11 cellular contexts compared by ENCODE assay signal in the genomic region with DNA sequence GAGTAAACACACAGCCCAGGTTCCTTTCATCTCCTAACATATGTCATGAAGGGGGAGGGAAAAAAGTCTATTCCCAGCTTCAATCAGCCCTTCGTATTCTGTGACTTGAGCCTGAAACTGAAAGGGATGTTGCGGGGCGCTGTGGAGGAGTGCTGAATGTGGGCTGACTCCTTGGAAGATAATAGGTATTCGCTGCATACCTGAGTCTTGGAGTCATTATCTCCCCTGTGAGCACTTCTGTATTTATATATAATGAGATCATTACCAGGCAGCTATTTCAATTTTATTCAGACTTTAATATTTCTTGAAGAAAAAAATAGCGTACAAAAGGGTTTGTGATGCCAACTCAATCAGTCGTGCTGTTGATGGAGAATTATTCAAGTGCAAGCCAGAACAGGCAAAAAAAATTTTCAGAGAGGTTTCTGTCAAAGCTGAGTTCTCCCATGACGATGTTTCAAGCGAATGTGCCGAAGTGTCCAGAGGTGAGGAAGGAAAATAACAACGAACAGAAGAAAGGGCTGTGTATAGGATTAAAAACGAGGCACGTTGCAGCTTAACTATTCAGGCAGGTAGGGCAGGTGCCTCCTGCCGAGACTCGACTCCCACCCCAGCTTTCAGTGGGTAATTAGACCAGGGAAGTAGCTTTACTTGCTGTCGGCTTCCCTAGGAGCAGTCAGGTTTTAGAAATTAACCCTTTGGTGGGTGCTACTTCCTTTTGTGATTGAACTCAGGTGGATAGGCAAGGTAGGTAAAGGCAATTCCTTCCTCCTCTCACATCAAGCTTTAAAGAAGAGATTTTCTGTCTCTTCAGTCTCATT.
DNase-seq lines count a peak whose midpoint lies in the region; ATAC-seq, FAIRE-seq and TF ChIP-seq lines count a peak whose summit lies in the region.
"Had no signal": no experiment of that assay in that cellular context is flagged by ENCODE, and none has a peak within 500 bp of the region (broad histone marks: within the 10 kb centered on the region; RNA-seq: fewer than 3 reads in every experiment).

No MANE protein-coding gene starts in this region.

- H3K27me3 ChIP-seq in H9 (ENCODE audit: insufficient read depth, low read length) (no peaks in the 10 kb centered on the region), parathyroid adenoma (ENCODE audit: control insufficient read depth, insufficient read depth, low read length) (no peaks in the 10 kb centered on the region)
- H3K27me3 ChIP-seq: pancreas had no signal

- H3K36me3 ChIP-seq in parathyroid adenoma (ENCODE audit: control insufficient read depth, insufficient read depth, low read length) = no peaks in the 10 kb centered on the region
- H3K36me3 ChIP-seq: pancreas had no signal

- H3K4ac ChIP-seq in H9 (ENCODE audit: low read depth, low read length) = no peak overlapping the region

- 0 out of 2 replicates have a peak, but pooled peaks cover 3% of the 10 kb centered on the region for H3K4me1 ChIP-seq in H9 (ENCODE audit: insufficient read depth, low read length)
- H3K4me1 ChIP-seq in parathyroid adenoma = no peaks in the 10 kb centered on the region
- H3K4me1 ChIP-seq: pancreas had no signal

- H3K23me2 ChIP-seq in H9 (ENCODE audit: insufficient read length, low read depth, low read length, poor library complexity, severe bottlenecking) = peaks cover 4% of the 10 kb centered on the region

- H3K4me2 ChIP-seq in H9 (ENCODE audit: insufficient read depth, insufficient read length, low read length) = peak overlapping the region; percentile 91
- peak overlapping the region; percentile 72 for H3K4me2 ChIP-seq in parathyroid adenoma (ENCODE audit: low read length)

- DNase-seq in H9 = peak; percentile 46
- DNase-seq in NCI-H345 treated with DMSO at 0.1 percent for 48 hours (lab: John Stamatoyannopoulos, UW; ENCODE audit: unreplicated experiment) = peak; percentile 56
- DNase-seq in epithelial cell of proximal tubule (ENCODE audit: low read depth) = no peak
- DNase-seq in activated T-cell treated with anti-CD3 and anti-CD28 coated beads, Interleukin-2, amount 50 U/mL, for 72 hours = no peak
- no peak for DNase-seq in SHP77 (lab: John Stamatoyannopoulos, UW)
- DNase-seq in GM12892 (ENCODE audit: insufficient read length) = no peak
- no peak for DNase-seq in COLO668 (lab: John Stamatoyannopoulos, UW; ENCODE audit: unreplicated experiment)
- DNase-seq: left cardiac atrium, NCI-H526 treated with DMSO at 0.1 percent for 48 hours, pancreas had no signal

- H3K79me2 ChIP-seq in H9 (ENCODE audit: insufficient read depth, low read length) (no peaks in the 10 kb centered on the region), parathyroid adenoma (no peaks in the 10 kb centered on the region)

- H4K8ac ChIP-seq in H9 (replicated peaks; ENCODE audit: insufficient read length, low read depth, low read length) = no peak overlapping the region

- FAIRE-seq in GM12892 (lab: Jason Lieb, UNC) = no peak
- FAIRE-seq: pancreas had no signal

- no peaks in the 10 kb centered on the region for H4K20me1 ChIP-seq in H9 (ENCODE audit: control insufficient read depth, insufficient read depth, insufficient read length)

- H3K79me1 ChIP-seq in H9 (ENCODE audit: insufficient read depth, low read depth, low read length, poor library complexity, severe bottlenecking) = no peaks in the 10 kb centered on the region

- H2BK20ac ChIP-seq in H9 (ENCODE audit: low read depth, low read length, poor library complexity, severe bottlenecking) = no peak overlapping the region

- H2BK15ac ChIP-seq in H9 (ENCODE audit: low read depth, low read length) = no peak overlapping the region

- no CpG with 5 or more reads among the region's 15 CpGs for WGBS in H9 (ENCODE audit: extremely low coverage, insufficient read length, low lambda C conversion rate)

- H3K4me3 ChIP-seq in epithelial cell of proximal tubule (ENCODE audit: low read depth, low read length) (peak overlapping the region; percentile 32), parathyroid adenoma (ENCODE audit: low read depth, low read length) (peak overlapping the region; percentile 43)
- H3K4me3 ChIP-seq: pancreas had no signal

- H2AFZ ChIP-seq in H9 (ENCODE audit: low read length) (peak overlapping the region; percentile 66), parathyroid adenoma (peak overlapping the region; percentile 43)

- no peak for TF ChIP-seq POLR2A in GM12892 (IDR thresholded peaks at IDR 0.05; ENCODE audit: low read depth, low read length)

- H3K56ac ChIP-seq in H9 (ENCODE audit: insufficient read length, low read depth, low read length) = no peak overlapping the region

- 0 out of 3 replicates have a peak, but pooled peaks have one; percentile 16 for TF ChIP-seq CTCF in H9 (conservative IDR thresholded peaks at IDR 0.05)
- TF ChIP-seq CTCF in epithelial cell of proximal tubule (conservative IDR thresholded peaks at IDR 0.05; ENCODE audit: low read depth, low read length) = no peak
- no peak for TF ChIP-seq CTCF in parathyroid adenoma (IDR thresholded peaks at IDR 0.05)

- H3K27ac Mint-ChIP-seq in H9 = peak overlapping the region in 1 of 3 experiments; percentile 43; a peak in 2 of 7 replicates
- no peak overlapping the region for H3K27ac Mint-ChIP-seq in activated T-cell treated with anti-CD3 and anti-CD28 coated beads, Interleukin-2, amount 50 U/mL, for 72 hours

- peaks cover 16 to 18% of the 10 kb centered on the region in 2 experiments for H3K9me3 Mint-ChIP-seq in H9
- peaks cover 1 to 5% of the 10 kb centered on the region in 2 donors for H3K9me3 Mint-ChIP-seq in activated T-cell treated with anti-CD3 and anti-CD28 coated beads, Interleukin-2, amount 50 U/mL, for 72 hours

- H3K9me3 ChIP-seq in H9 (ENCODE audit: control insufficient read depth, low read depth, low read length) (no peaks in the 10 kb centered on the region), parathyroid adenoma (ENCODE audit: control insufficient read depth, low read length) (no peaks in the 10 kb centered on the region)
- H3K9me3 ChIP-seq: pancreas had no signal

- H2BK5ac ChIP-seq in H9 (ENCODE audit: insufficient read length, low read length) = no peak overlapping the region

- no peak overlapping the region for H4K91ac ChIP-seq in H9 (ENCODE audit: insufficient read length, low read depth, low read length)

- H3K27me3 Mint-ChIP-seq in H9 (ENCODE audit: low read depth) = peaks cover 2% of the 10 kb centered on the region; the same call in 1 of the 2 replicates
- H3K27me3 Mint-ChIP-seq in activated T-cell treated with anti-CD3 and anti-CD28 coated beads, Interleukin-2, amount 50 U/mL, for 72 hours (ENCODE audit: low read depth) = peaks cover 27% of the 10 kb centered on the region

- H3K23ac ChIP-seq in H9 (ENCODE audit: insufficient read length, low read depth, low read length) = no peak overlapping the region

- H3K9ac ChIP-seq in H9 (ENCODE audit: extremely low read depth, insufficient read length, low read length) (no peak overlapping the region), parathyroid adenoma (no peak overlapping the region)

- H2BK120ac ChIP-seq in H9 (ENCODE audit: low read depth, low read length, poor library complexity, severe bottlenecking) = no peak overlapping the region

- no peak overlapping the region for H2BK12ac ChIP-seq in H9 (ENCODE audit: insufficient read length, low read depth, low read length)

- H3K36me3 Mint-ChIP-seq in H9 (ENCODE audit: insufficient read depth in 1 of 3, low read depth in 3 of 3) = peaks cover 4 to 19% (median 8%) of the 10 kb centered on the region in 3 experiments; a peak in 6 of 7 replicates
- H3K36me3 Mint-ChIP-seq in activated T-cell treated with anti-CD3 and anti-CD28 coated beads, Interleukin-2, amount 50 U/mL, for 72 hours (ENCODE audit: insufficient read depth in 2 of 2) = no peaks in the 10 kb centered on the region

- no peak for ATAC-seq in activated T-cell treated with anti-CD3 and anti-CD28 coated beads, Interleukin-2, amount 50 U/mL, for 72 hours (replicated peaks in 1 of 2)

- peaks cover 25 to 29% of the 10 kb centered on the region in 2 experiments for H3K4me1 Mint-ChIP-seq in H9
- peaks cover 9% of the 10 kb centered on the region for H3K4me1 Mint-ChIP-seq in activated T-cell treated with anti-CD3 and anti-CD28 coated beads, Interleukin-2, amount 50 U/mL, for 72 hours (ENCODE audit: low read depth)

- no peak overlapping the region for H3T11ph ChIP-seq in H9 (ENCODE audit: low read length)

- H4K5ac ChIP-seq in H9 (ENCODE audit: insufficient read length, low read depth, low read length) = no peak overlapping the region

- H3K18ac ChIP-seq in H9 (ENCODE audit: insufficient read length, low read depth, low read length) = no peak overlapping the region

- H2AK5ac ChIP-seq in H9 (ENCODE audit: insufficient read length, low read length) = no peak overlapping the region

- no peak overlapping the region for H3K27ac ChIP-seq in H9 (ENCODE audit: insufficient read length, low read depth, low read length)
- H3K27ac ChIP-seq in parathyroid adenoma = peak overlapping the region; percentile 64
- H3K27ac ChIP-seq: pancreas had no signal

- no peak overlapping the region for H3K14ac ChIP-seq in H9 (ENCODE audit: insufficient read depth, low read length)

- H3K4me3 Mint-ChIP-seq in H9 = peak overlapping the region; percentile 46 to 61
- no peak overlapping the region for H3K4me3 Mint-ChIP-seq in activated T-cell treated with anti-CD3 and anti-CD28 coated beads, Interleukin-2, amount 50 U/mL, for 72 hours

Comparison
In these comparisons a context has a peak if more than half of its experiments do, and no peak if none do; other contexts are left out.
1. DNase-seq: peak in H9 (single experiment) and NCI-H345 treated with DMSO at 0.1 percent for 48 hours (single experiment); none in epithelial cell of proximal tubule (single experiment), activated T-cell treated with anti-CD3 and anti-CD28 coated beads, Interleukin-2, amount 50 U/mL, for 72 hours (0 of 2), SHP77 (0 of 2), GM12892 (single experiment) and COLO668 (single experiment).
2. H3K4me3 Mint-ChIP-seq: peak in H9 (2 of 2); none in activated T-cell treated with anti-CD3 and anti-CD28 coated beads, Interleukin-2, amount 50 U/mL, for 72 hours (0 of 2).